In genomic region chr7:140390466-140391190, GRCh38 we compare ENCODE assay signal across 9 cellular contexts. TPM values are rescaled to one million over a fixed set of nuclear protein-coding genes. Genes with fewer than 3 reads are reported as not detected.
DNase-seq lines count a peak whose midpoint lies in the region; ATAC-seq and TF ChIP-seq lines count a peak whose summit lies in the region.
"Had no signal": no experiment of that assay in that cellular context is flagged by ENCODE, and none has a peak within 500 bp of the region (broad histone marks: within the 10 kb centered on the region; RNA-seq: fewer than 3 reads in every experiment).

No MANE protein-coding gene starts in this region.

- H3K4me3 ChIP-seq in OCI-LY3 (ENCODE audit: low read length) (peak overlapping the region; percentile 34), mucosa of descending colon (no peak overlapping the region)

- H3K9me3 Mint-ChIP-seq in activated T-helper 2 cell treated with anti-CD3 and anti-CD28 coated beads, Interferon-gamma antibody, Interleukin-2, Interleukin-4, amounts not matched to agents 10 μg/mL and 5 μg/mL and 100 μg/mL, durations not matched to agents 14 hours and 24 hours and 36 hours = no peaks in the 10 kb centered on the region

- no peaks in the 10 kb centered on the region for H3K79me2 ChIP-seq in OCI-LY3 (ENCODE audit: low read length)

- H3K27me3 Mint-ChIP-seq in activated T-helper 2 cell treated with anti-CD3 and anti-CD28 coated beads, Interferon-gamma antibody, Interleukin-2, Interleukin-4, amounts not matched to agents 10 μg/mL and 5 μg/mL and 100 μg/mL, durations not matched to agents 14 hours and 24 hours and 36 hours (ENCODE audit: low read depth) = no peaks in the 10 kb centered on the region

- no peak overlapping the region for H2AFZ ChIP-seq in OCI-LY3 (ENCODE audit: low read depth, low read length)

- peaks cover 24% of the 10 kb centered on the region for H3K4me1 ChIP-seq in OCI-LY3 (ENCODE audit: low read length)
- peaks cover 1% of the 10 kb centered on the region for H3K4me1 ChIP-seq in mucosa of descending colon (ENCODE audit: low read depth)

- H3K27ac ChIP-seq in OCI-LY3 (ENCODE audit: low read length) = no peak overlapping the region

- DNase-seq in mucosa of descending colon = no peak
- DNase-seq in KG1 (lab: John Stamatoyannopoulos, UW) = no peak
- DNase-seq in NCI-H748 (lab: John Stamatoyannopoulos, UW; ENCODE audit: unreplicated experiment) = no peak
- DNase-seq in activated T-helper 2 cell treated with anti-CD3 and anti-CD28 coated beads, Interferon-gamma antibody, Interleukin-2, Interleukin-4, amounts not matched to agents 10 μg/mL and 5 μg/mL and 100 μg/mL, durations not matched to agents 14 hours and 24 hours and 36 hours (ENCODE audit: low spot score) = no peak
- DNase-seq in NCI-H82 treated with DMSO at 0.1 percent for 48 hours (lab: John Stamatoyannopoulos, UW; ENCODE audit: unreplicated experiment) = no peak

- H3K9ac ChIP-seq in OCI-LY3 (ENCODE audit: low read length) = no peak overlapping the region

- peaks cover 5% of the 10 kb centered on the region for H3K4me1 Mint-ChIP-seq in activated T-helper 2 cell treated with anti-CD3 and anti-CD28 coated beads, Interferon-gamma antibody, Interleukin-2, Interleukin-4, amounts not matched to agents 10 μg/mL and 5 μg/mL and 100 μg/mL, durations not matched to agents 14 hours and 24 hours and 36 hours (ENCODE audit: low read depth)

- no peak for TF ChIP-seq CTCF in OCI-LY3 (IDR thresholded peaks at IDR 0.05; ENCODE audit: low read depth, low read length)
- no peak for TF ChIP-seq CTCF in mucosa of descending colon (IDR thresholded peaks at IDR 0.05)

- peaks cover 10% of the 10 kb centered on the region for H3K36me3 Mint-ChIP-seq in activated T-helper 2 cell treated with anti-CD3 and anti-CD28 coated beads, Interferon-gamma antibody, Interleukin-2, Interleukin-4, amounts not matched to agents 10 μg/mL and 5 μg/mL and 100 μg/mL, durations not matched to agents 14 hours and 24 hours and 36 hours (ENCODE audit: low read depth)

- intact Hi-C loops in mucosa of descending colon (cut with DNase I, micrococcal nuclease) = no loop called here
- intact Hi-C loops in activated T-helper 2 cell treated with anti-CD3 and anti-CD28 coated beads, Interferon-gamma antibody, Interleukin-2, Interleukin-4, amounts not matched to agents 10 μg/mL and 5 μg/mL and 100 μg/mL, durations not matched to agents 14 hours and 24 hours and 36 hours (cut with micrococcal nuclease) = loop anchor here (1.0 to 10.0 kb wide), 3 partner anchors 14 to 1164 kb away; partner anchors contain the start of gene AGK

- H3K36me3 ChIP-seq in OCI-LY3 (replicated peaks; ENCODE audit: low read depth, low read length) = no peaks in the 10 kb centered on the region
- no peaks in the 10 kb centered on the region for H3K36me3 ChIP-seq in mucosa of descending colon (ENCODE audit: low read depth)

- no peak overlapping the region for H3K4me3 Mint-ChIP-seq in activated T-helper 2 cell treated with anti-CD3 and anti-CD28 coated beads, Interferon-gamma antibody, Interleukin-2, Interleukin-4, amounts not matched to agents 10 μg/mL and 5 μg/mL and 100 μg/mL, durations not matched to agents 14 hours and 24 hours and 36 hours (ENCODE audit: low read depth)

- H4K20me1 ChIP-seq in OCI-LY3 (ENCODE audit: insufficient read depth, low read length) = peaks cover 67% of the 10 kb centered on the region

- no peaks in the 10 kb centered on the region for H3K9me3 ChIP-seq in OCI-LY3 (ENCODE audit: insufficient read depth, low read length)
- H3K9me3 ChIP-seq in mucosa of descending colon = no peaks in the 10 kb centered on the region

- peak overlapping the region; percentile 58 for H3K4me2 ChIP-seq in OCI-LY3 (ENCODE audit: low read length)

- ATAC-seq in GM18868 (IDR thresholded peaks at IDR 0.05; ENCODE audit: unreplicated experiment) (peak; percentile 79), HG02571 (IDR thresholded peaks at IDR 0.05; ENCODE audit: unreplicated experiment) (peak; percentile 58), mucosa of descending colon (peak; percentile 28)

- peaks cover 50% of the 10 kb centered on the region for H3K27me3 ChIP-seq in OCI-LY3 (ENCODE audit: low read depth, low read length)

- H3K27ac Mint-ChIP-seq in activated T-helper 2 cell treated with anti-CD3 and anti-CD28 coated beads, Interferon-gamma antibody, Interleukin-2, Interleukin-4, amounts not matched to agents 10 μg/mL and 5 μg/mL and 100 μg/mL, durations not matched to agents 14 hours and 24 hours and 36 hours = no peak overlapping the region

RNA-seq across cellular contexts. Expression of gene SLC37A3, which starts 7.7 kb away (rescaled TPM):
- 10 to 100 TPM; 49.0 to 68.6 (median 55.8) TPM for total RNA-seq in mucosa of descending colon
- 98.3 and 105 TPM in 2 replicates for total RNA-seq in activated T-helper 2 cell treated with anti-CD3 and anti-CD28 coated beads, Interferon-gamma antibody, Interleukin-2, Interleukin-4, amounts not matched to agents 10 μg/mL and 5 μg/mL and 100 μg/mL, durations not matched to agents 14 hours and 24 hours and 36 hours

RNA-seq across cellular contexts. Expression of gene RAB19, which starts 13.2 kb away (rescaled TPM):
- total RNA-seq in mucosa of descending colon = 10 to 100 TPM in 2 of 3 donors, 1 to 10 TPM in 1; 7.3 to 22.0 (median 21.5) TPM
- 12.5 and 14.5 TPM in 2 replicates for total RNA-seq in activated T-helper 2 cell treated with anti-CD3 and anti-CD28 coated beads, Interferon-gamma antibody, Interleukin-2, Interleukin-4, amounts not matched to agents 10 μg/mL and 5 μg/mL and 100 μg/mL, durations not matched to agents 14 hours and 24 hours and 36 hours
- total RNA-seq: glomerular endothelial cell had no signal

Comparison
In these comparisons a context has a peak if more than half of its experiments do, and no peak if none do; other contexts are left out.
1. ATAC-seq: peak in every context shown above with its lines; median percentile 79 in GM18868; 58 in HG02571; 28 in mucosa of descending colon.